Comparison of ENCODE assay signal across 20 cellular contexts in genomic region chr3:122219242-122219872, GRCh38. TPM values are rescaled to one million over a fixed set of nuclear protein-coding genes. Genes with fewer than 3 reads are reported as not detected.
DNase-seq lines count a peak whose midpoint lies in the region; ATAC-seq, FAIRE-seq and TF ChIP-seq lines count a peak whose summit lies in the region.
"Had no signal": no experiment of that assay in that cellular context is flagged by ENCODE, and none has a peak within 500 bp of the region (broad histone marks: within the 10 kb centered on the region; RNA-seq: fewer than 3 reads in every experiment).

No MANE protein-coding gene starts in this region.

- H3K4me3 ChIP-seq in liver (ENCODE audit: low read depth in 1 of 3, low read length in 3 of 3) (no peak overlapping the region), HepG2 (replicated peaks in 1 of 3; ENCODE audit: insufficient read depth in 1 of 3, low read depth in 2 of 3, low read length in 3 of 3) (no peak overlapping the region), epithelial cell of esophagus (ENCODE audit: low read length) (no peak overlapping the region), parathyroid adenoma (ENCODE audit: low read depth, low read length) (peak overlapping the region; percentile 8)
- H3K4me3 ChIP-seq: A549, BLaER1, GM12878, GM23338 had no signal

- no peaks in the 10 kb centered on the region for H3K36me3 ChIP-seq in liver (ENCODE audit: control insufficient read depth in 4 of 4, insufficient read depth in 3 of 4, low read depth in 1 of 4, low read length in 3 of 4)
- H3K36me3 ChIP-seq in HepG2 (replicated peaks in 1 of 2; ENCODE audit: control insufficient read depth in 1 of 2, insufficient read depth in 2 of 2, low read length in 2 of 2): no peaks in the 10 kb centered on the region
- peaks cover 5% of the 10 kb centered on the region for H3K36me3 ChIP-seq in parathyroid adenoma (ENCODE audit: control insufficient read depth, insufficient read depth, low read length)
- H3K36me3 ChIP-seq: BLaER1 had no signal

- TF ChIP-seq RAD21 in liver (IDR thresholded peaks at IDR 0.05) (no peak), HepG2 (CRISPR knock-in tag; IDR thresholded peaks at IDR 0.05) (no peak)

- DNase-seq in HepG2 (ENCODE audit: low spot score): no peak
- DNase-seq in epithelial cell of esophagus (ENCODE audit: low read depth): peak; percentile 7
- no peak for DNase-seq in GM19238 (ENCODE audit: insufficient read length, low spot score)
- no peak for DNase-seq in left colon
- DNase-seq in activated CD4-positive, CD25-positive, alpha-beta regulatory T cell treated with anti-CD3 and anti-CD28 coated beads, Interleukin-2, amount 50 U/mL, for 72 hours: no peak
- DNase-seq: CD4-positive, alpha-beta memory T cell; DND-41; EL; HCEC 1CT had no signal

- POLR2A ChIA-PET in HepG2 (lab: Yijun Ruan, JAX): no interaction called here

- in situ Hi-C loops in HepG2 (cut with HindIII; ENCODE audit: extremely low pct_ligation_motif_present, low pct_unique_long_range_greater_than_20kb): no loop called here

- H3K27ac ChIP-seq in liver (ENCODE audit: low read depth in 1 of 2, low read length in 2 of 2) (no peak overlapping the region), HepG2 (ENCODE audit: extremely low read length, insufficient read depth, low read length) (no peak overlapping the region), parathyroid adenoma (peak overlapping the region; percentile 98)
- H3K27ac ChIP-seq: 22Rv1, A549, BLaER1 had no signal

- no peak overlapping the region for H3K9ac ChIP-seq in liver (ENCODE audit: low read depth in 1 of 2, low read length in 2 of 2)
- H3K9ac ChIP-seq in HepG2 (ENCODE audit: insufficient read depth, low read depth, low read length): no peak overlapping the region
- H3K9ac ChIP-seq in parathyroid adenoma: no peak overlapping the region
- H3K9ac ChIP-seq: BLaER1 had no signal

- no peak for FAIRE-seq in HepG2 (lab: Jason Lieb, UNC)
- FAIRE-seq: A549, GM12878, H54 had no signal

- intact Hi-C loops in HepG2 (cut with micrococcal nuclease; ENCODE audit: unreplicated experiment) (no loop called here), left colon (cut with DNase I, micrococcal nuclease) (no loop called here)

- H3K27me3 ChIP-seq in liver (ENCODE audit: control insufficient read depth in 4 of 4, insufficient read depth in 4 of 4, low read length in 3 of 4) (no peaks in the 10 kb centered on the region), HepG2 (ENCODE audit: control insufficient read depth in 1 of 2, insufficient read depth in 2 of 2, low read length in 2 of 2) (no peaks in the 10 kb centered on the region), parathyroid adenoma (ENCODE audit: control insufficient read depth, insufficient read depth, low read length) (no peaks in the 10 kb centered on the region)
- H3K27me3 ChIP-seq: BLaER1 had no signal

- H3K9me3 ChIP-seq in liver (ENCODE audit: control insufficient read depth in 4 of 4, low read length in 3 of 4): peaks cover 0 to 4% (median 0%) of the 10 kb centered on the region in 4 donors
- no peaks in the 10 kb centered on the region for H3K9me3 ChIP-seq in HepG2 (ENCODE audit: low read length)
- peaks cover 4% of the 10 kb centered on the region for H3K9me3 ChIP-seq in parathyroid adenoma (ENCODE audit: control insufficient read depth, low read length)
- H3K9me3 ChIP-seq: A549, BLaER1 had no signal

- H3K79me2 ChIP-seq in HepG2 (ENCODE audit: insufficient read depth, low read length) (no peaks in the 10 kb centered on the region), parathyroid adenoma (peaks cover 45% of the 10 kb centered on the region)

- peaks cover 2 to 26% (median 16%) of the 10 kb centered on the region in 4 donors for H3K4me1 ChIP-seq in liver (ENCODE audit: control insufficient read depth in 4 of 4, insufficient read depth in 4 of 4, low read length in 3 of 4)
- no peaks in the 10 kb centered on the region for H3K4me1 ChIP-seq in HepG2 (ENCODE audit: insufficient read depth, low read length)
- H3K4me1 ChIP-seq in parathyroid adenoma: peaks cover 92% of the 10 kb centered on the region
- H3K4me1 ChIP-seq: A549, BLaER1 had no signal

- no peak for TF ChIP-seq POLR2A in HepG2 (IDR thresholded peaks at IDR 0.05; ENCODE audit: insufficient read depth in 1 of 2, low read depth in 2 of 2, low read length in 2 of 2)

- ATAC-seq in HepG2 (no peak), left colon (no peak)
- ATAC-seq: A549, GM12878, GM23338 had no signal

- no peak for TF ChIP-seq EP300 in HepG2 (IDR thresholded peaks at IDR 0.05; ENCODE audit: low read depth in 2 of 2, low read length in 2 of 2)
- no peak for TF ChIP-seq EP300 in HepG2 (CRISPR knock-in tag; IDR thresholded peaks at IDR 0.05; ENCODE audit: borderline replicate concordance)

- H2AFZ ChIP-seq in HepG2 (ENCODE audit: low read length) (no peak overlapping the region), parathyroid adenoma (no peak overlapping the region)
- H2AFZ ChIP-seq: GM23338 had no signal

- TF ChIP-seq CTCF in liver (IDR thresholded peaks at IDR 0.05; ENCODE audit: low read depth, low read length, missing input control) (no peak), HepG2 (CRISPR knock-in tag; IDR thresholded peaks at IDR 0.05) (no peak), epithelial cell of esophagus (IDR thresholded peaks at IDR 0.05; ENCODE audit: insufficient read depth, low read depth, low read length, missing control alignments) (no peak), parathyroid adenoma (IDR thresholded peaks at IDR 0.05) (no peak)

- H3K4me2 ChIP-seq in HepG2 (ENCODE audit: low read depth, low read length) (no peak overlapping the region), parathyroid adenoma (ENCODE audit: low read length) (peak overlapping the region; percentile 41)
- H3K4me2 ChIP-seq: A549, BLaER1, GM23338 had no signal

- no peaks in the 10 kb centered on the region for H4K20me1 ChIP-seq in HepG2 (ENCODE audit: insufficient read depth, low read length)
- H4K20me1 ChIP-seq: BLaER1 had no signal

- 71% methylated on average over 1 of the region's 1 CpG for WGBS in liver
- 40% methylated on average over 1 of the region's 1 CpG for WGBS in HepG2 (ENCODE audit: low lambda C conversion rate)

- CTCF ChIA-PET in HepG2 (lab: Yijun Ruan, JAX; ENCODE audit: low intra/inter-chr PET ratio, low total read pairs): no interaction called here

- no TSS peak for BruUV-seq in HepG2 (replicated peaks; lab: Mats Ljungman, UMichigan)

TF ChIP-seq in liver, 16 proteins besides CTCF, POLR2A, EP300 and RAD21:
- TF ChIP-seq JUND (IDR thresholded peaks at IDR 0.05) (peak in 1 of 2 donors; percentile 17), RXRA (IDR thresholded peaks at IDR 0.05) (peak; percentile 30 to 36), HNF4A (conservative IDR thresholded peaks at IDR 0.05) (peak; percentile 17 to 29), NR2F2 (IDR thresholded peaks at IDR 0.05) (no peak)

TF ChIP-seq in HepG2, 621 proteins besides CTCF, POLR2A, EP300 and RAD21 (continues in another document):
- TF ChIP-seq HNF4G (IDR thresholded peaks at IDR 0.05; ENCODE audit: borderline replicate concordance, low read depth, low read length): no peak
- no peak for TF ChIP-seq HNF4G (CRISPR knock-in tag; IDR thresholded peaks at IDR 0.05; ENCODE audit: borderline replicate concordance, low read depth)
- TF ChIP-seq ZNF781 (CRISPR knock-in tag; IDR thresholded peaks at IDR 0.05; ENCODE audit: borderline replicate concordance, not compliant biosample characterization): no peak

RNA-seq across cellular contexts. Expression of gene CASR, which starts 35.9 kb away (rescaled TPM):
- under 1 TPM; 0.05 to 0.17 TPM for total RNA-seq in liver
- under 1 TPM; 0.12 to 0.29 TPM for polyA plus RNA-seq in liver
- total RNA-seq in HepG2 (2016; rRNA removed; fragmentation: Illumina TruSeq; extraction: Trizol): not detected in 2 replicates
- not detected in 2 replicates for total RNA-seq in HepG2 (2016; cell fraction: cytosol; rRNA removed; fragmentation: Illumina TruSeq; extraction: Trizol; ENCODE audit: low read depth)
- not detected in 2 replicates for total RNA-seq in HepG2 (2016; cell fraction: insoluble cytoplasmic fraction; rRNA removed; fragmentation: Illumina TruSeq; extraction: Trizol)
- not detected in 2 replicates for total RNA-seq in HepG2 (2016; cell fraction: membrane; rRNA removed; fragmentation: Illumina TruSeq; extraction: Trizol)
- total RNA-seq in HepG2 (2016; cell fraction: nucleus; rRNA removed; fragmentation: Illumina TruSeq; extraction: Trizol): 0.03 TPM in 1 of 2 replicates, not detected in the other
- not detected in 2 replicates for polyA plus RNA-seq in HepG2 (2011; rRNA removed)
- not detected in 2 replicates for polyA plus RNA-seq in HepG2 (2011; cell fraction: cytosol; rRNA removed)
- polyA plus RNA-seq in HepG2 (2011; cell fraction: nucleus; rRNA removed): not detected in 2 replicates
- polyA plus RNA-seq in HepG2 (2012): not detected in 2 replicates
- not detected in 2 replicates for polyA plus RNA-seq in HepG2 (2016; cell fraction: cytosol; fragmentation: Illumina TruSeq; extraction: Trizol; ENCODE audit: low read depth)
- not detected in 2 replicates for polyA plus RNA-seq in HepG2 (2016; cell fraction: insoluble cytoplasmic fraction; fragmentation: Illumina TruSeq; extraction: Trizol; ENCODE audit: low read depth)
- not detected in 2 replicates for polyA plus RNA-seq in HepG2 (2016; cell fraction: membrane; fragmentation: Illumina TruSeq; extraction: Trizol; ENCODE audit: low read depth)
- polyA plus RNA-seq in HepG2 (2016; cell fraction: nucleus; fragmentation: Illumina TruSeq; extraction: Trizol; ENCODE audit: insufficient read depth, low read depth): not detected in 2 replicates
- 0.02 TPM in 1 of 2 replicates, not detected in the other for polyA minus RNA-seq in HepG2 (2011; rRNA and poly(A)+ RNA removed; ENCODE audit: low replicate concordance)
- polyA minus RNA-seq in HepG2 (2011; cell fraction: cytosol; rRNA and poly(A)+ RNA removed): not detected in 2 replicates
- under 0.01 and 0.13 TPM in 2 replicates for polyA minus RNA-seq in HepG2 (2011; cell fraction: nucleus; rRNA and poly(A)+ RNA removed)
- under 1 TPM; 0.31 to 0.55 TPM for total RNA-seq in left colon
- total RNA-seq: G401, HT-29 had no signal
- polyA plus RNA-seq: A549, CD14-positive monocyte had no signal
